8 cellular contexts compared by ENCODE assay signal in genomic region chr1:111448918-111449702, GRCh38. TPM values are rescaled to one million over a fixed set of nuclear protein-coding genes. Genes with fewer than 3 reads are reported as not detected.
DNase-seq lines count a peak whose midpoint lies in the region; ATAC-seq lines count a peak whose summit lies in the region.

Gene ATP5PB (plus strand): TSS chr1:111449464. CDS start chr1:111449542, 78 bp downstream.
Gene WDR77 (minus strand): TSS chr1:111449256. CDS start chr1:111449169, 87 bp downstream.

- ATAC-seq in GM18508 (IDR thresholded peaks at IDR 0.05; ENCODE audit: insufficient read depth, unreplicated experiment), result peak; percentile 64
- peak; percentile 97 for ATAC-seq in HG03025 (IDR thresholded peaks at IDR 0.05; ENCODE audit: low FRiP score, unreplicated experiment)
- ATAC-seq in aorta (ENCODE audit: low FRiP score), result peak; percentile 99

- peak; percentile 96 to 97 for DNase-seq in NCI-H2081 (lab: John Stamatoyannopoulos, UW)
- peak; percentile 94 for DNase-seq in T1000 (lab: John Stamatoyannopoulos, UW)
- peak; percentile 99 for DNase-seq in astrocyte of the hippocampus (ENCODE audit: low read depth, low spot score)
- DNase-seq in hepatic stellate cell (ENCODE audit: low spot score), result peak; percentile 95
- peak; percentile 96 to 97 for DNase-seq in aorta

- intact Hi-C loops in aorta (cut with DNase I), result no loop called here

- H3K9ac ChIP-seq in rectal smooth muscle tissue (ENCODE audit: low read length), result peak within 1 kb of the TSS; percentile 92

- H3K4me1 ChIP-seq in rectal smooth muscle tissue (ENCODE audit: control insufficient read depth, insufficient read depth, low read length), result peaks cover 12% of the 10 kb centered on the region
- H3K4me1 ChIP-seq in aorta (ENCODE audit: control insufficient read depth in 1 of 2, insufficient read depth in 2 of 2, low read length in 2 of 2), result peaks cover 0 to 8% of the 10 kb centered on the region in 2 donors

- 0 to 1% methylated on average over 41 to 54 of the region's 54 CpGs for WGBS in aorta, 2 donors

- H3K27me3 ChIP-seq in rectal smooth muscle tissue (ENCODE audit: control insufficient read depth, insufficient read depth, low read length) (no peaks in the 10 kb centered on the region), aorta (ENCODE audit: control insufficient read depth in 1 of 2, insufficient read depth in 2 of 2, low read length in 1 of 2) (no peaks in the 10 kb centered on the region)

- no peaks in the 10 kb centered on the region for H3K9me3 ChIP-seq in aorta (ENCODE audit: control insufficient read depth, low read length)

- peak within 1 kb of the TSS; percentile 86 for H3K4me3 ChIP-seq in rectal smooth muscle tissue (ENCODE audit: low read length)
- H3K4me3 ChIP-seq in aorta (ENCODE audit: low read length in 2 of 2), result peak within 1 kb of the TSS; percentile 59 to 99

- H3K27ac ChIP-seq in rectal smooth muscle tissue (ENCODE audit: low read depth, low read length) (peak within 1 kb of the TSS; percentile 90), aorta (ENCODE audit: low read depth in 1 of 2, low read length in 2 of 2) (peak within 1 kb of the TSS in 1 of 2 donors; percentile 61)

- H3K36me3 ChIP-seq in rectal smooth muscle tissue (ENCODE audit: control insufficient read depth, insufficient read depth, low read length), result no peaks in the 10 kb centered on the region
- peaks cover 0 to 2% of the 10 kb centered on the region in 2 donors for H3K36me3 ChIP-seq in aorta (ENCODE audit: control insufficient read depth in 1 of 2, insufficient read depth in 2 of 2, low read length in 1 of 2)

RNA-seq across cellular contexts. Expression of gene ATP5PB, which starts in this region (rescaled TPM):
- 100 to 1,000 TPM; 110 TPM for total RNA-seq in aorta
- 100 to 1,000 TPM; 140 to 219 TPM for polyA plus RNA-seq in aorta

RNA-seq across cellular contexts. Expression of gene WDR77, which starts in this region (rescaled TPM):
- total RNA-seq in aorta, result 10 to 100 TPM; 17.1 to 17.4 TPM
- polyA plus RNA-seq in aorta, result 10 to 100 TPM; 14.5 to 20.1 TPM
